1 cellular context compared by ENCODE assay signal in genomic region chr20:32474009-32474716, GRCh38.
TF ChIP-seq lines count a peak whose summit lies in the region.

No MANE protein-coding gene starts in this region.

TF ChIP-seq in HepG2, 621 proteins besides CTCF, POLR2A, EP300 and RAD21 (continued from another document and continues in another):
- no peak for TF ChIP-seq ZNF318 (CRISPR knock-in tag; IDR thresholded peaks at IDR 0.05)
- no peak for TF ChIP-seq ZNF232 (CRISPR knock-in tag; IDR thresholded peaks at IDR 0.05; ENCODE audit: borderline replicate concordance)
- peak; percentile 53; the same call in 1 of the 2 replicates for TF ChIP-seq ZNF879 (CRISPR knock-in tag; IDR thresholded peaks at IDR 0.05)
- TF ChIP-seq ATF4 (CRISPR knock-in tag; IDR thresholded peaks at IDR 0.05): no peak
- TF ChIP-seq CCAR2 (optimal IDR thresholded peaks at IDR 0.05; ENCODE audit: low read depth, low read length): no peak
- TF ChIP-seq MED1 (CRISPR knock-in tag; IDR thresholded peaks at IDR 0.05): no peak
- no peak for TF ChIP-seq TARDBP (CRISPR knock-in tag; IDR thresholded peaks at IDR 0.05)
- TF ChIP-seq NR2F1 (CRISPR knock-in tag; IDR thresholded peaks at IDR 0.05): no peak
- 0 out of 2 replicates have a peak, but pooled peaks have one; percentile 22 for TF ChIP-seq ZBTB8A (CRISPR knock-in tag; IDR thresholded peaks at IDR 0.05; ENCODE audit: borderline replicate concordance, low read depth)
- TF ChIP-seq ZNF367 (CRISPR knock-in tag; IDR thresholded peaks at IDR 0.05; ENCODE audit: borderline replicate concordance): no peak
- peak; percentile 10 for TF ChIP-seq IKZF4 (CRISPR knock-in tag; IDR thresholded peaks at IDR 0.05; ENCODE audit: borderline replicate concordance, low read depth, not compliant biosample characterization)
- TF ChIP-seq SNAI1 (CRISPR knock-in tag; IDR thresholded peaks at IDR 0.05; ENCODE audit: borderline replicate concordance): peak; percentile 17; the same call in 1 of the 2 replicates
- TF ChIP-seq PLSCR1 (CRISPR knock-in tag; IDR thresholded peaks at IDR 0.05; ENCODE audit: borderline replicate concordance): no peak
- 0 out of 2 replicates have a peak, but pooled peaks have one; percentile 5 for TF ChIP-seq SKIL (CRISPR knock-in tag; IDR thresholded peaks at IDR 0.05; ENCODE audit: borderline replicate concordance)
- no peak for TF ChIP-seq ZNF256 (CRISPR knock-in tag; conservative IDR thresholded peaks at IDR 0.05)
- no peak for TF ChIP-seq SIN3B (IDR thresholded peaks at IDR 0.05; ENCODE audit: low read length)
- TF ChIP-seq THAP7 (CRISPR knock-in tag; IDR thresholded peaks at IDR 0.05): no peak
- TF ChIP-seq ZBTB33 (CRISPR knock-in tag; IDR thresholded peaks at IDR 0.05): no peak
- no peak for TF ChIP-seq SRF (IDR thresholded peaks at IDR 0.05; ENCODE audit: low read depth, low read length)
- no peak for TF ChIP-seq STAT6 (CRISPR knock-in tag; IDR thresholded peaks at IDR 0.05; ENCODE audit: borderline replicate concordance)
- no peak; the same call in 1 of the 2 replicates for TF ChIP-seq FOXO4 (CRISPR knock-in tag; conservative IDR thresholded peaks at IDR 0.05)
- no peak for TF ChIP-seq ZSCAN9 (CRISPR knock-in tag; IDR thresholded peaks at IDR 0.05; ENCODE audit: borderline replicate concordance)
- TF ChIP-seq ZNF552 (CRISPR knock-in tag; IDR thresholded peaks at IDR 0.05; ENCODE audit: borderline replicate concordance): 0 out of 2 replicates have a peak, but pooled peaks have one; percentile 10
- TF ChIP-seq XRCC5 (optimal IDR thresholded peaks at IDR 0.05; ENCODE audit: low read length): peak; percentile 2
- TF ChIP-seq ZNF775 (CRISPR knock-in tag; IDR thresholded peaks at IDR 0.05; ENCODE audit: borderline replicate concordance): no peak
- no peak for TF ChIP-seq ZNF780A (CRISPR knock-in tag; IDR thresholded peaks at IDR 0.05)
- no peak for TF ChIP-seq CSRNP2 (CRISPR knock-in tag; conservative IDR thresholded peaks at IDR 0.05; ENCODE audit: low read depth)
- TF ChIP-seq SMAD1 (CRISPR knock-in tag; IDR thresholded peaks at IDR 0.05; ENCODE audit: borderline replicate concordance, low read depth): 0 out of 2 replicates have a peak, but pooled peaks have one; percentile 56
- TF ChIP-seq PHB2 (IDR thresholded peaks at IDR 0.05; ENCODE audit: partially characterized antibody): no peak
- TF ChIP-seq HOXA7 (CRISPR knock-in tag; IDR thresholded peaks at IDR 0.05): no peak
- TF ChIP-seq NR2F2 (IDR thresholded peaks at IDR 0.05; ENCODE audit: borderline replicate concordance, low read depth): no peak
- peak; percentile 11; the same call in 1 of the 2 replicates for TF ChIP-seq CHD4 (IDR thresholded peaks at IDR 0.05; ENCODE audit: borderline replicate concordance, low read length)
- peak; percentile 7; the same call in 1 of the 2 replicates for TF ChIP-seq HNRNPL (IDR thresholded peaks at IDR 0.05; ENCODE audit: low read depth, low read length)
- TF ChIP-seq ZNF674 (CRISPR knock-in tag; IDR thresholded peaks at IDR 0.05; ENCODE audit: low read depth): no peak
- TF ChIP-seq ZNF878 (CRISPR knock-in tag; IDR thresholded peaks at IDR 0.05): no peak
- TF ChIP-seq CERS6 (CRISPR knock-in tag; IDR thresholded peaks at IDR 0.05): no peak
- no peak for TF ChIP-seq FOSL2 (CRISPR knock-in tag; IDR thresholded peaks at IDR 0.05)
